In the genomic region with DNA sequence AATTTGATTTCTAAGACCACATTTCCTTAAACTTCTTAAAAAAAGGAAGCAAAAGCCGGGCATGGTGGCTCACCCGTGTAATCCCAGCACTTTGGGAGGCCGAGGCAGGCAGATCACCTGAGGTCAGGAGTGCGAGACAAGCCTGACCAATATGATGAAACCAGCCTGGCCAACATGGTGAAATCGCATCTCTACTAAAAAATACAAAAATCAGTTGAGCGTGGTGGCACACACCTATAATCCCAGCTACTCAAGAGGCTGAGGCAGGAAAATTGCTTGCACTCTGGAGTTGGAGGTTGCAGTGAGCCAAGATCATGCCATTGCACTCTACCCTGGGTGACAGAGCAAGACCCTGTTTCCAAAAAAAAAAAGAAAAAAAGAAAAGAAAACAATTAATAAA, we compare ENCODE assay signal across 9 cellular contexts. TPM values are rescaled to one million over a fixed set of nuclear protein-coding genes. Genes with fewer than 3 reads are reported as not detected.
"Had no signal": no experiment of that assay in that cellular context is flagged by ENCODE, and none has a peak within 500 bp of the region (broad histone marks: within the 10 kb centered on the region; RNA-seq: fewer than 3 reads in every experiment).

No MANE protein-coding gene starts in this region.

RNA-seq across cellular contexts. Expression of a gene that starts 3.2 kb away (rescaled TPM):
- total RNA-seq: activated B cell treated with CpG ODN at 0.5 μM for 24 hours; activated CD4-positive, alpha-beta memory T cell treated with anti-CD3 and anti-CD28 coated beads, Interleukin-2, amount 10 ng/mL, durations not matched to agents 7 days and 5 days; activated CD4-positive, alpha-beta T cell treated with anti-CD3 and anti-CD28 coated beads, Interleukin-2, amount 10 ng/mL, durations not matched to agents 24 days and 14 days; activated CD4-positive, alpha-beta T cell treated with anti-CD3 and anti-CD28 coated beads, Interleukin-2, amount 10 ng/mL, durations not matched to agents 7 days and 5 days; activated CD8-positive, alpha-beta memory T cell treated with anti-CD3 and anti-CD28 coated beads, Interleukin-2, amount 10 ng/mL, durations not matched to agents 7 days and 5 days; activated CD8-positive, alpha-beta T cell treated with anti-CD3 and anti-CD28 coated beads, Interleukin-2, amount 10 ng/mL, durations not matched to agents 7 days and 5 days; T-cell; T-helper 1 cell treated with Interleukin-12 subunit alpha and Interleukin-12 subunit beta and Interleukin-4 antibody, amounts not matched to agents 30 ng/mL and 1 ng/mL, for 36 hours; T-helper 17 cell had no signal

RNA-seq across cellular contexts. Expression of a gene that starts 28.0 kb away (rescaled TPM):
- total RNA-seq: activated CD4-positive, alpha-beta memory T cell treated with anti-CD3 and anti-CD28 coated beads, Interleukin-2, amount 10 ng/mL, durations not matched to agents 7 days and 5 days; activated CD8-positive, alpha-beta T cell treated with anti-CD3 and anti-CD28 coated beads, Interleukin-2, amount 10 ng/mL, durations not matched to agents 7 days and 5 days; T-helper 17 cell had no signal
